Comparison of ENCODE assay signal across 8 cellular contexts in the genomic region with DNA sequence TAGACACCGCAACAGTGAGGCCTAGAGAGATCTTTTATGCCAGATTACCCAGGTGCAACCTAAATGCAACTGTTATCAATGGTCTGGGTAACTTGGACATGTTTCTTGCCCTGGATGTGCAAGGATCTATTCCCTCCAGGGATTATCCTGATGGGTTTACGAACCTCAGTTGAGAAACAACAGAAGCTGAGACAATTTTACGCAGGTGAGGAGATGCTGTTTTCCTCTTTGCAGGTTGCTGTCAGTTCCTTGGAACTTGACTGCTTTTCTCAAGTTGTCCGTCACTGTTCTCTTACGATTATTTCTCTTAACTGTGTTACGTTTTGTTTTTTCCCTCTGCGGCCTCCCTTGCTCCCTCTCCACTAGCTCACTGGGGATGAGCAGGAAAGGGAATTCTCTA. TPM values are rescaled to one million over a fixed set of nuclear protein-coding genes. Genes with fewer than 3 reads are reported as not detected.
A peak's percentile ranks its signal among the peaks of the same experiment; 100 is the strongest.
DNase-seq lines count a peak whose midpoint lies in the region; ATAC-seq and TF ChIP-seq lines count a peak whose summit lies in the region.

No MANE protein-coding gene starts in this region.

- H3K36me3 Mint-ChIP-seq in CD4-positive, alpha-beta memory T cell, result peaks cover 12 to 21% of the 10 kb centered on the region in 2 donors
- peaks cover 15% of the 10 kb centered on the region for H3K36me3 Mint-ChIP-seq in osteocyte (ENCODE audit: unreplicated experiment)

- H3K9me3 ChIP-seq in CD4-positive, alpha-beta memory T cell (ENCODE audit: control insufficient read depth in 1 of 2, low read length in 2 of 2), result no peaks in the 10 kb centered on the region
- H3K9me3 ChIP-seq in OCI-LY7 (ENCODE audit: low read length), result no peaks in the 10 kb centered on the region

- peak overlapping the region; percentile 80 to 95 (median 88) for H3K4me3 Mint-ChIP-seq in CD4-positive, alpha-beta memory T cell
- peak overlapping the region; percentile 92 for H3K4me3 Mint-ChIP-seq in osteocyte (ENCODE audit: unreplicated experiment)

- intact Hi-C loops in CD4-positive, alpha-beta memory T cell (cut with micrococcal nuclease), result no loop called here
- intact Hi-C loops in OCI-LY7 (cut with micrococcal nuclease; ENCODE audit: unreplicated experiment) (loop anchor here (2.0 kb wide), 1 partner anchor 21 kb away; no protein-coding TSS in a partner anchor), lower leg skin (cut with DNase I; ENCODE audit: low total_unique reads) (no loop called here)

- no peaks in the 10 kb centered on the region for H3K27me3 Mint-ChIP-seq in CD4-positive, alpha-beta memory T cell
- no peaks in the 10 kb centered on the region for H3K27me3 Mint-ChIP-seq in osteocyte (ENCODE audit: unreplicated experiment)

- 44 to 45% methylated on average over 7 of the region's 7 CpGs for WGBS in lower leg skin, 2 donors

- in situ Hi-C loops in KBM-7 (cut with MboI; ENCODE audit: low pct_unique_long_range_greater_than_20kb, low sequenced_read_pairs), result no loop called here

- DNase-seq in CD4-positive, alpha-beta memory T cell, result no peak
- DNase-seq in OCI-LY7 (ENCODE audit: low spot score) (no peak), epithelial cell of prostate (ENCODE audit: low read depth, low spot score) (no peak), osteocyte (ENCODE audit: extremely low spot score, unreplicated experiment) (no peak), lower leg skin (ENCODE audit: low spot score in 2 of 2) (no peak), NCI-H2196 (lab: John Stamatoyannopoulos, UW; ENCODE audit: unreplicated experiment) (no peak), KBM-7 (no peak)

- POLR2A ChIA-PET in CD4-positive, alpha-beta memory T cell (lab: Charles Lee; ENCODE audit: partially characterized antibody), result interaction anchor here (0.8 to 3.6 kb wide), 15 partner anchors 9 to 394 kb away, joined by 3 to 65 read pairs (median 15); partner anchors contain the start of genes CCM2, DDX56, H2AZ2 and MYO1G
- POLR2A ChIA-PET in OCI-LY7 (lab: Charles Lee), result interaction anchor here (0.9 to 1.3 kb wide), 2 partner anchors 24 to 34 kb away, joined by 3 read pairs; no protein-coding TSS in a partner anchor

- H3K4me1 ChIP-seq in CD4-positive, alpha-beta memory T cell (ENCODE audit: insufficient read depth, low read length), result peaks cover 66% of the 10 kb centered on the region
- H3K4me1 ChIP-seq in OCI-LY7 (ENCODE audit: insufficient read depth, low read length, poor library complexity, severe bottlenecking), result peaks cover 72% of the 10 kb centered on the region

- no peaks in the 10 kb centered on the region for H3K36me3 ChIP-seq in CD4-positive, alpha-beta memory T cell (ENCODE audit: insufficient read depth, low read length)
- H3K36me3 ChIP-seq in OCI-LY7 (ENCODE audit: insufficient read depth, low read length), result peaks cover 55% of the 10 kb centered on the region

- peaks cover 62% of the 10 kb centered on the region for H3K79me2 ChIP-seq in OCI-LY7 (ENCODE audit: insufficient read depth, low read depth, low read length)

- H3K4me3 ChIP-seq in CD4-positive, alpha-beta memory T cell (ENCODE audit: low read length in 2 of 2), result peak overlapping the region; percentile 21 to 55
- H3K4me3 ChIP-seq in OCI-LY7 (ENCODE audit: low read depth, low read length, poor library complexity, severe bottlenecking), result peak overlapping the region; percentile 77
- H3K4me3 ChIP-seq in lower leg skin (ENCODE audit: low read depth, poor library complexity, severe bottlenecking), result no peak overlapping the region

- H3K4me1 Mint-ChIP-seq in CD4-positive, alpha-beta memory T cell, result peaks cover 30 to 75% (median 46%) of the 10 kb centered on the region in 4 donors
- H3K4me1 Mint-ChIP-seq in osteocyte (ENCODE audit: unreplicated experiment), result peaks cover 52% of the 10 kb centered on the region

- peak overlapping the region; percentile 87 for H3K27ac ChIP-seq in CD4-positive, alpha-beta memory T cell (ENCODE audit: low read depth, low read length)
- H3K27ac ChIP-seq in OCI-LY7 (ENCODE audit: low read depth, low read length, poor library complexity, severe bottlenecking) (no peak overlapping the region), epithelial cell of prostate (peak overlapping the region; percentile 99)

- TF ChIP-seq CTCF in OCI-LY7 (conservative IDR thresholded peaks at IDR 0.05; ENCODE audit: low read length) (no peak), osteocyte (IDR thresholded peaks at IDR 0.05) (no peak), lower leg skin (IDR thresholded peaks at IDR 0.05) (no peak)

- CTCF ChIA-PET in CD4-positive, alpha-beta memory T cell (lab: Charles Lee; ENCODE audit: partially characterized antibody), result interaction anchor here (1.3 to 7.2 kb wide), 4 partner anchors 27 to 252 kb away, joined by 6 to 56 read pairs (median 8); partner anchors contain the start of gene H2AZ2
- CTCF ChIA-PET in OCI-LY7 (lab: Charles Lee; ENCODE audit: unreplicated experiment), result no interaction called here

- ATAC-seq in GM21367 (IDR thresholded peaks at IDR 0.05; ENCODE audit: unreplicated experiment), result no peak

- peak overlapping the region; percentile 84 to 100 (median 96) for H3K27ac Mint-ChIP-seq in CD4-positive, alpha-beta memory T cell
- H3K27ac Mint-ChIP-seq in osteocyte (ENCODE audit: unreplicated experiment), result peak overlapping the region; percentile 94

- no peak for TF ChIP-seq POLR2A in lower leg skin (IDR thresholded peaks at IDR 0.05)

- H2AFZ ChIP-seq in OCI-LY7 (ENCODE audit: low read length), result no peak overlapping the region

- peaks cover 50% of the 10 kb centered on the region for H4K20me1 ChIP-seq in OCI-LY7 (ENCODE audit: insufficient read depth, low read length)

- no TSS peak for BruUV-seq in OCI-LY7 (replicated peaks; lab: Mats Ljungman, UMichigan)

- H3K9me3 Mint-ChIP-seq in CD4-positive, alpha-beta memory T cell, result peaks cover 0 to 29% (median 9%) of the 10 kb centered on the region in 8 donors
- no peaks in the 10 kb centered on the region for H3K9me3 Mint-ChIP-seq in osteocyte (ENCODE audit: unreplicated experiment)

- peak overlapping the region; percentile 83 for H3K4me2 ChIP-seq in OCI-LY7 (ENCODE audit: low read length)

- no peaks in the 10 kb centered on the region for H3K9me2 ChIP-seq in OCI-LY7 (ENCODE audit: insufficient read depth, low read length)

- no peaks in the 10 kb centered on the region for H3K27me3 ChIP-seq in CD4-positive, alpha-beta memory T cell (ENCODE audit: insufficient read depth, low read length)

RNA-seq across cellular contexts. Expression of gene PURB, which starts 1.4 kb away (rescaled TPM):
- 10 to 100 TPM; 26.6 to 27.4 TPM for total RNA-seq in CD4-positive, alpha-beta memory T cell
- 1 to 10 TPM; 1.1 to 2.2 TPM for polyA plus RNA-seq in CD4-positive, alpha-beta memory T cell
- total RNA-seq in OCI-LY7 (2014; rRNA removed; shearing (Covaris generic)), result 14.9 and 15.2 TPM in 2 replicates
- total RNA-seq in OCI-LY7 (2022) (22.7 and 27.2 TPM in 2 replicates), osteocyte (20.0 and 20.7 TPM in 2 replicates), lower leg skin (10 to 100 TPM; 20.0 to 28.5 (median 26.8) TPM)

RNA-seq across cellular contexts. Expression of gene H2AZ2, which starts 36.1 kb away (rescaled TPM):
- 100 to 1,000 TPM; 168 to 169 TPM for total RNA-seq in CD4-positive, alpha-beta memory T cell
- 100 to 1,000 TPM; 231 to 236 TPM for polyA plus RNA-seq in CD4-positive, alpha-beta memory T cell
- 440 and 450 TPM in 2 replicates for total RNA-seq in OCI-LY7 (2014; rRNA removed; shearing (Covaris generic))
- 274 and 291 TPM in 2 replicates for total RNA-seq in OCI-LY7 (2022)
- total RNA-seq in osteocyte, result 165 and 169 TPM in 2 replicates
- total RNA-seq in lower leg skin, result 10 to 100 TPM; 62.8 to 83.8 (median 70.1) TPM
